Comparison of ENCODE assay signal across 12 cellular contexts in genomic region chr11:96102664-96103068, GRCh38.
DNase-seq lines count a peak whose midpoint lies in the region; ATAC-seq and TF ChIP-seq lines count a peak whose summit lies in the region.
"Had no signal": no experiment of that assay in that cellular context is flagged by ENCODE, and none has a peak within 500 bp of the region (broad histone marks: within the 10 kb centered on the region; RNA-seq: fewer than 3 reads in every experiment).

No MANE protein-coding gene starts in this region.

- peaks cover 93% of the 10 kb centered on the region for H3K4me1 Mint-ChIP-seq in HFFc6 (ENCODE audit: low read depth)

- peak overlapping the region; percentile 84 for H3K27ac Mint-ChIP-seq in HFFc6

- H2AFZ ChIP-seq in MM.1S (ENCODE audit: low read length): no peak overlapping the region

- H3F3A ChIP-seq in MM.1S (ENCODE audit: insufficient read depth, low read length): no peaks in the 10 kb centered on the region

- H3K9me3 ChIP-seq in MM.1S (replicated peaks; ENCODE audit: insufficient read depth, low read length): no peaks in the 10 kb centered on the region
- H3K9me3 ChIP-seq: transverse colon had no signal

- TF ChIP-seq CTCF in HFFc6 (IDR thresholded peaks at IDR 0.05) (no peak), MM.1S (IDR thresholded peaks at IDR 0.05; ENCODE audit: low read length) (no peak)

- peak overlapping the region; percentile 48 for H3K4me3 Mint-ChIP-seq in HFFc6

- no peaks in the 10 kb centered on the region for H3K79me2 ChIP-seq in MM.1S (ENCODE audit: low read length)

- H3K9me3 Mint-ChIP-seq in HFFc6: no peaks in the 10 kb centered on the region

- H3K9me2 ChIP-seq in MM.1S (replicated peaks; ENCODE audit: insufficient read depth, low read length): no peaks in the 10 kb centered on the region

- no peaks in the 10 kb centered on the region for H3K4me1 ChIP-seq in MM.1S (ENCODE audit: low read length)

- no peaks in the 10 kb centered on the region for H3K36me3 ChIP-seq in MM.1S (replicated peaks; ENCODE audit: insufficient read depth, low read length)
- H3K36me3 ChIP-seq: transverse colon had no signal

- DNase-seq in A172 (ENCODE audit: low spot score) (peak; percentile 37), HFFc6 (peak; percentile 58), astrocyte of the hippocampus (ENCODE audit: low read depth, low spot score) (peak; percentile 73), kidney glomerular epithelial cell (lab: John Stamatoyannopoulos, UW) (peak; percentile 45), OCI-M1 (lab: John Stamatoyannopoulos, UW) (no peak), substantia nigra (lab: John Stamatoyannopoulos, UW) (no peak), MM.1S (no peak)
- DNase-seq: ACHN, amygdala, small intestine, transverse colon had no signal

- no peaks in the 10 kb centered on the region for H4K20me1 ChIP-seq in MM.1S (ENCODE audit: insufficient read depth, low read length)

- H3K9ac ChIP-seq in MM.1S (ENCODE audit: low read length): no peak overlapping the region

- H3K27me3 ChIP-seq in MM.1S (replicated peaks; ENCODE audit: insufficient read depth, low read length): no peaks in the 10 kb centered on the region
- H3K27me3 ChIP-seq: transverse colon had no signal

- no peak for ATAC-seq in GM18498 (IDR thresholded peaks at IDR 0.05; ENCODE audit: unreplicated experiment)

- H3K4me3 ChIP-seq in MM.1S (ENCODE audit: low read length): no peak overlapping the region
- H3K4me3 ChIP-seq: transverse colon had no signal

- no peaks in the 10 kb centered on the region for H3K27me3 Mint-ChIP-seq in HFFc6 (ENCODE audit: insufficient read depth)

- no peak overlapping the region for H3K27ac ChIP-seq in substantia nigra (ENCODE audit: low read depth, low read length, poor library complexity, severe bottlenecking)
- H3K27ac ChIP-seq in MM.1S (ENCODE audit: low read length): no peak overlapping the region
- H3K27ac ChIP-seq: transverse colon had no signal

- H3K36me3 Mint-ChIP-seq in HFFc6 (ENCODE audit: low read depth): peaks cover 11% of the 10 kb centered on the region; the same call in 1 of the 2 replicates

- H3K4me2 ChIP-seq in MM.1S (ENCODE audit: low read depth, low read length): no peak overlapping the region

Comparison
In these comparisons a context has a peak if more than half of its experiments do, and no peak if none do; other contexts are left out.
1. DNase-seq: peak in A172 (single experiment), HFFc6 (single experiment), astrocyte of the hippocampus (single experiment) and kidney glomerular epithelial cell (single experiment); none in OCI-M1 (single experiment), substantia nigra (0 of 49) and MM.1S (single experiment).